ENCODE assay signal across 11 cellular contexts in genomic region chr12:114812858-114813761, GRCh38.
A peak's percentile ranks its signal among the peaks of the same experiment; 100 is the strongest.
DNase-seq lines count a peak whose midpoint lies in the region; ATAC-seq and TF ChIP-seq lines count a peak whose summit lies in the region.
"Had no signal": no experiment of that assay in that cellular context is flagged by ENCODE, and none has a peak within 500 bp of the region (broad histone marks: within the 10 kb centered on the region; RNA-seq: fewer than 3 reads in every experiment).

No MANE protein-coding gene starts in this region.

- POLR2A ChIA-PET in SK-N-SH (lab: Yijun Ruan, JAX) = no interaction called here

- H3K9ac ChIP-seq in SK-N-SH = no peak overlapping the region

- in situ Hi-C loops in transverse colon (cut with MboI; ENCODE audit: low pct_ligation_motif_present in 1 of 4, low pct_unique_long_range_greater_than_20kb in 1 of 4, low sequenced_read_pairs in 3 of 4) = no loop called here

- H3K27me3 ChIP-seq in transverse colon = no peaks in the 10 kb centered on the region
- H3K27me3 ChIP-seq in SK-N-SH (ENCODE audit: insufficient read depth) = no peaks in the 10 kb centered on the region

- TF ChIP-seq CTCF in transverse colon (IDR thresholded peaks at IDR 0.05) (no peak), SK-N-SH (IDR thresholded peaks at IDR 0.05) (no peak)

- no peaks in the 10 kb centered on the region for H3K79me2 ChIP-seq in SK-N-SH (ENCODE audit: insufficient read depth)

- WGBS in transverse colon (ENCODE audit: low coverage in 1 of 2), 2 donors = 21 to 38% methylated on average over 14 to 19 of the region's 19 CpGs
- 74% methylated on average over 19 of the region's 19 CpGs for WGBS in SK-N-SH (ENCODE audit: low lambda C conversion rate)

- no peak for TF ChIP-seq POLR2A in transverse colon (IDR thresholded peaks at IDR 0.05)

- H3K4me2 ChIP-seq in SK-N-SH = no peak overlapping the region

- H3F3A ChIP-seq in SK-N-SH (replicated peaks; ENCODE audit: insufficient read depth) = no peaks in the 10 kb centered on the region

- no peak for TF ChIP-seq RAD21 in SK-N-SH (IDR thresholded peaks at IDR 0.05; ENCODE audit: low read length)

- TF ChIP-seq EP300 in transverse colon (IDR thresholded peaks at IDR 0.05; ENCODE audit: low read depth) = no peak
- TF ChIP-seq EP300 in SK-N-SH (IDR thresholded peaks at IDR 0.05; ENCODE audit: borderline replicate concordance in 1 of 2, low read depth in 1 of 2, low read length in 1 of 2) = no peak

- H3K36me3 ChIP-seq in transverse colon (no peaks in the 10 kb centered on the region), SK-N-SH (replicated peaks in 1 of 2; ENCODE audit: control insufficient read depth in 1 of 2, insufficient read depth in 2 of 2, low read length in 1 of 2) (no peaks in the 10 kb centered on the region)

- no peak overlapping the region for H3K4me3 ChIP-seq in transverse colon
- H3K4me3 ChIP-seq in SK-N-SH (ENCODE audit: low read depth in 2 of 2, low read length in 1 of 2) = no peak overlapping the region

- H3K9me3 ChIP-seq in transverse colon (no peaks in the 10 kb centered on the region), SK-N-SH (no peaks in the 10 kb centered on the region)

- no peaks in the 10 kb centered on the region for H3K9me2 ChIP-seq in SK-N-SH

- ATAC-seq in left lobe of liver = peak; percentile 56
- ATAC-seq: activated CD8-positive, alpha-beta T cell treated with anti-CD3 and anti-CD28 coated beads for 36 hours had no signal

- H3K27ac ChIP-seq in transverse colon (peak overlapping the region; percentile 34 to 62 (median 44)), SK-N-SH (ENCODE audit: low read depth in 2 of 2, low read length in 1 of 2) (no peak overlapping the region)

- H2AFZ ChIP-seq in SK-N-SH (ENCODE audit: low read depth) = no peak overlapping the region

- intact Hi-C loops in transverse colon (cut with DNase I; ENCODE audit: low total_unique reads) = no loop called here

- peak; percentile 24 for DNase-seq in DMS53 (lab: John Stamatoyannopoulos, UW)
- no peak for DNase-seq in DMS53 treated with DMSO at 0.1 percent for 48 hours (lab: John Stamatoyannopoulos, UW; ENCODE audit: unreplicated experiment)
- peak; percentile 29 for DNase-seq in SK-N-DZ (ENCODE audit: low spot score)
- no peak for DNase-seq in left lobe of liver (ENCODE audit: low spot score)
- DNase-seq in transverse colon = no peak
- no peak for DNase-seq in midbrain (lab: John Stamatoyannopoulos, UW)
- DNase-seq in SK-N-SH = no peak
- no peak for DNase-seq in activated gamma-delta T cell (lab: John Stamatoyannopoulos, UW)
- DNase-seq: 8988T; activated CD8-positive, alpha-beta T cell treated with anti-CD3 and anti-CD28 coated beads for 36 hours; NCI-H226 had no signal

- no peaks in the 10 kb centered on the region for H4K20me1 ChIP-seq in SK-N-SH (ENCODE audit: insufficient read depth)

- CTCF ChIA-PET in SK-N-SH (lab: Yijun Ruan, JAX) = no interaction called here

- H3K4me1 ChIP-seq in transverse colon = no peaks in the 10 kb centered on the region
- no peaks in the 10 kb centered on the region for H3K4me1 ChIP-seq in SK-N-SH (ENCODE audit: control insufficient read depth in 1 of 2, insufficient read depth in 2 of 2, low read depth in 1 of 2, low read length in 1 of 2)

TF ChIP-seq in SK-N-SH, 30 proteins besides CTCF, POLR2A, EP300 and RAD21:
- TF ChIP-seq YY1 (IDR thresholded peaks at IDR 0.05; ENCODE audit: low read depth) (no peak), SMC3 (IDR thresholded peaks at IDR 0.05; ENCODE audit: low read depth, low read length) (no peak), RCOR1 (IDR thresholded peaks at IDR 0.05; ENCODE audit: low read length) (no peak), ZBTB33 (IDR thresholded peaks at IDR 0.05; ENCODE audit: borderline replicate concordance, low read depth) (no peak), JUND (IDR thresholded peaks at IDR 0.05) (no peak), IRF3 (IDR thresholded peaks at IDR 0.05; ENCODE audit: low read depth, low read length) (no peak), NFIC (IDR thresholded peaks at IDR 0.05; ENCODE audit: borderline replicate concordance) (no peak), MXI1 (IDR thresholded peaks at IDR 0.05; ENCODE audit: low read depth, low read length) (no peak), FOSL2 (IDR thresholded peaks at IDR 0.05; ENCODE audit: borderline replicate concordance, low read depth) (no peak), EZH2phosphoT487 (IDR thresholded peaks at IDR 0.05; ENCODE audit: borderline replicate concordance, low read depth) (no peak), FOXJ3 (CRISPR knock-in tag; IDR thresholded peaks at IDR 0.05) (no peak), TAF1 (IDR thresholded peaks at IDR 0.05; ENCODE audit: borderline replicate concordance, low read depth, low read length) (no peak), FOXM1 (IDR thresholded peaks at IDR 0.05; ENCODE audit: low read depth) (no peak), GABPA (IDR thresholded peaks at IDR 0.05; ENCODE audit: low read depth) (no peak), SIN3A (IDR thresholded peaks at IDR 0.05; ENCODE audit: borderline replicate concordance, low read depth, low read length) (no peak), TCF12 (IDR thresholded peaks at IDR 0.05) (no peak)

Comparison
In these comparisons a context has a peak if more than half of its experiments do, and no peak if none do; other contexts are left out.
1. DNase-seq: peak in DMS53 (single experiment) and SK-N-DZ (single experiment); none in DMS53 treated with DMSO at 0.1 percent for 48 hours (single experiment), left lobe of liver (single experiment), transverse colon (single experiment), midbrain (single experiment), SK-N-SH (single experiment) and activated gamma-delta T cell (single experiment).
2. H3K27ac ChIP-seq: peak in transverse colon (4 of 4); none in SK-N-SH (0 of 2).